Comparison of ENCODE assay signal across 1 cellular context in genomic region chr16:10743227-10743609, GRCh38.
TF ChIP-seq lines count a peak whose summit lies in the region.

No MANE protein-coding gene starts in this region.

TF ChIP-seq in GM23338, 12 proteins besides CTCF, POLR2A, EP300 and RAD21 (continued from another document):
- TF ChIP-seq REST (IDR thresholded peaks at IDR 0.05; ENCODE audit: unreplicated experiment) = no peak
- no peak for TF ChIP-seq JUNB (IDR thresholded peaks at IDR 0.05; ENCODE audit: unreplicated experiment)
- no peak for TF ChIP-seq ZNF331 (CRISPR knock-in tag; IDR thresholded peaks at IDR 0.05; ENCODE audit: low read depth)
- no peak for TF ChIP-seq CREB1 (CRISPR knock-in tag; IDR thresholded peaks at IDR 0.05; ENCODE audit: low read depth)
